Comparison of ENCODE assay signal across 1 cellular context in genomic region chr6:31776961-31777666, GRCh38.
TF ChIP-seq lines count a peak whose summit lies in the region.

Gene VWA7 (minus strand): TSS chr6:31777328. CDS start chr6:31776779, 549 bp downstream.

TF ChIP-seq in K562, 482 proteins besides CTCF, POLR2A, EP300 and RAD21 (continued from another document and continues in another):
- TF ChIP-seq AFF4 (CRISPR knock-in tag; IDR thresholded peaks at IDR 0.05) (0 out of 2 replicates have a peak, but pooled peaks have one; percentile 43), RBM25 (IDR thresholded peaks at IDR 0.05; ENCODE audit: low read depth, low read length, severe bottlenecking) (no peak), TBL1XR1 (IDR thresholded peaks at IDR 0.05; ENCODE audit: low read length in 2 of 2) (peak; percentile 23 to 98; a peak in 3 of 4 replicates), ZBTB8A (IDR thresholded peaks at IDR 0.05; ENCODE audit: partially characterized antibody) (no peak), BACH1 (tag; IDR thresholded peaks at IDR 0.05) (peak; percentile 56; the same call in 1 of the 2 replicates), GMEB1 (CRISPR knock-in tag; IDR thresholded peaks at IDR 0.05) (0 out of 2 replicates have a peak, but pooled peaks have one; percentile 42), ZNF146 (CRISPR knock-in tag; IDR thresholded peaks at IDR 0.05; ENCODE audit: unreplicated experiment) (no peak), ZBTB49 (CRISPR knock-in tag; IDR thresholded peaks at IDR 0.05; ENCODE audit: borderline replicate concordance) (no peak), ZNF384 (IDR thresholded peaks at IDR 0.05; ENCODE audit: low read depth, low read length) (peak; percentile 48; the same call in 1 of the 2 replicates), ZBTB40 (IDR thresholded peaks at IDR 0.05) (0 out of 2 replicates have a peak, but pooled peaks have one; percentile 36), ZBTB40 (CRISPR knock-in tag; IDR thresholded peaks at IDR 0.05) (no peak), KLF10 (CRISPR knock-in tag; IDR thresholded peaks at IDR 0.05) (no peak), ETV1 (tag; conservative IDR thresholded peaks at IDR 0.05; ENCODE audit: low read depth) (peak; percentile 83), ZNF121 (CRISPR knock-in tag; conservative IDR thresholded peaks at IDR 0.05) (no peak; the same call in none of the 2 replicates), ZNF184 (CRISPR knock-in tag; IDR thresholded peaks at IDR 0.05) (no peak), HNRNPUL1 (IDR thresholded peaks at IDR 0.05; ENCODE audit: low read length) (no peak), FOS (IDR thresholded peaks at IDR 0.05; ENCODE audit: extremely low read depth, insufficient read length) (peak; percentile 25), U2AF2 (optimal IDR thresholded peaks at IDR 0.05; ENCODE audit: low read depth, low read length) (no peak), HDAC8 (tag; IDR thresholded peaks at IDR 0.05) (peak; percentile 80; the same call in 1 of the 2 replicates), FOXA1 (IDR thresholded peaks at IDR 0.05; ENCODE audit: borderline replicate concordance) (no peak), KHSRP (IDR thresholded peaks at IDR 0.05) (peak; percentile 75), ZMIZ1 (IDR thresholded peaks at IDR 0.05; ENCODE audit: low read depth in 2 of 2, low read length in 2 of 2) (peak in 1 of 2 experiments; percentile 84; a peak in 2 of 4 replicates), MLX (CRISPR knock-in tag; conservative IDR thresholded peaks at IDR 0.05) (peak in 1 of 2 experiments; percentile 22; a peak in 1 of 4 replicates), CTCFL (IDR thresholded peaks at IDR 0.05; ENCODE audit: borderline replicate concordance, insufficient read depth, low read depth, low read length, poor library complexity, severe bottlenecking) (peak; percentile 6), SMAD1 (IDR thresholded peaks at IDR 0.05; ENCODE audit: low read depth, low read length, partially characterized antibody) (peak; percentile 100), CREBBP (IDR thresholded peaks at IDR 0.05; ENCODE audit: low read depth, low read length) (no peak)
